Comparison of ENCODE assay signal across 8 cellular contexts in the genomic region with DNA sequence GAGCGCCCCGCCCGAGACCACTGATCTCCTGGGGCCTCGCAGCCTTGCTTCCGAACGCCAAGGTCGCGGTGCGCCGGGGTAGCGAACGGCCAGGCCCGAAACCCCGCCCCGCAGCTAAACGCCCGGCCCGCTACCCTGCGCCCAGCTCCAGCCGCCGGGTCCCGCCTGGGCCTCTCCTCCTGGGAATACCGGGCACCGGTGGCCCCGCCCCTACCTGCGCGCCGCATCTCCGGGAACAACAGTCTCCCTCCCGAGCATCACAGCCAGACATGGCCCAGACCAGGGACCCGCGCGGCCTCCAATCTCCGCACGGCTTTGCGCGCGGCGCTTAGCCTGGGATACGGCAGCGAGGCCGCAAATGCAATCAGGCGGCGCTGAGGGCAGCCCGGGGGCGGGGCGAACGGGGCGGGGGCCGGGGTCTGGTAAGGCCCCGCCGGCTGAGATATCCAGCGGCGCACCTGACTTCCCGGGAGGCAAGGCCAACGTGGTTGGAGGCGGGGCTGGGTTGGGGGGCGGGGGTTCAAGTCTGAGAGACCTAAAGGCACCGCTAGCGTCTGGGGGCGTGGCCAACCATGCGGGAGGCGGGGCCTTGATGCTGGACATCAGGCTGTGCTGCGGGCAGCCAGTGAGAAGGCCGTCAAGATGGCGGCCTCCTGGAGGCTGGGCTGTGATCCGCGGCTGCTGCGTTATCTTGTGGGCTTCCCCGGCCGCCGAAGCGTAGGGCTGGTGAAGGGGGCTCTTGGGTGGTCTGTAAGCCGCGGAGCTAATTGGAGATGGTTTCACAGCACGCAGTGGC. TPM values are rescaled to one million over a fixed set of nuclear protein-coding genes. Genes with fewer than 3 reads are reported as not detected.
DNase-seq lines count a peak whose midpoint lies in the region; ATAC-seq, FAIRE-seq and TF ChIP-seq lines count a peak whose summit lies in the region.

Gene APIP (minus strand): TSS at position 366 of the 796 bp plus-strand sequence. CDS start 95 bp downstream, at position 271.
Gene PDHX (plus strand): TSS at position 605 of the 796 bp plus-strand sequence. CDS start 38 bp downstream, at position 643.

- H3K79me2 ChIP-seq in OCI-LY7 (ENCODE audit: insufficient read depth, low read depth, low read length) (peaks cover 47% of the 10 kb centered on the region), endothelial cell of umbilical vein (ENCODE audit: control insufficient read depth, insufficient read depth, low read length) (peaks cover 39% of the 10 kb centered on the region)

- TF ChIP-seq RAD21 in IMR-90 (IDR thresholded peaks at IDR 0.05; ENCODE audit: low read length): no peak

- H3K4me3 ChIP-seq in IMR-90 (ENCODE audit: insufficient read depth, low read depth, low read length) (peak within 1 kb of the TSS; percentile 94), OCI-LY7 (ENCODE audit: low read depth, low read length, poor library complexity, severe bottlenecking) (peak within 1 kb of the TSS; percentile 98), endothelial cell of umbilical vein (replicated peaks in 1 of 3; ENCODE audit: insufficient read depth in 1 of 3, low read depth in 1 of 3, low read length in 3 of 3) (peak within 1 kb of the TSS; percentile 67 to 89 (median 80))

- peak within 1 kb of the TSS; percentile 95 for H3K9ac ChIP-seq in IMR-90 (ENCODE audit: low read depth, low read length)
- H3K9ac ChIP-seq in endothelial cell of umbilical vein (replicated peaks; ENCODE audit: extremely low read depth, insufficient read depth, low read length): peak within 1 kb of the TSS; percentile 90

- intact Hi-C loops in IMR-90 (cut with micrococcal nuclease) (no loop called here), OCI-LY7 (cut with micrococcal nuclease; ENCODE audit: unreplicated experiment) (no loop called here), endothelial cell of umbilical vein (cut with micrococcal nuclease) (loop anchor here (1.0 to 2.0 kb wide), 2 partner anchors 61 to 107 kb away; no protein-coding TSS in a partner anchor)

- peak within 1 kb of the TSS; percentile 85 for H3K18ac ChIP-seq in IMR-90 (ENCODE audit: low read depth, low read length)

- no peaks in the 10 kb centered on the region for H4K20me1 ChIP-seq in IMR-90 (ENCODE audit: insufficient read depth, low read length)
- H4K20me1 ChIP-seq in OCI-LY7 (ENCODE audit: insufficient read depth, low read length): 0 out of 2 replicates have a peak, but pooled peaks cover 3% of the 10 kb centered on the region
- H4K20me1 ChIP-seq in endothelial cell of umbilical vein (replicated peaks; ENCODE audit: control insufficient read depth, extremely low read depth, insufficient read depth, low read length): no peaks in the 10 kb centered on the region

- no peaks in the 10 kb centered on the region for H3K36me3 ChIP-seq in IMR-90 (ENCODE audit: control insufficient read depth, insufficient read depth, low read length)
- H3K36me3 ChIP-seq in OCI-LY7 (ENCODE audit: insufficient read depth, low read length): peaks cover 35% of the 10 kb centered on the region
- H3K36me3 ChIP-seq in endothelial cell of umbilical vein (ENCODE audit: control insufficient read depth in 2 of 2, extremely low read depth in 1 of 2, insufficient read depth in 2 of 2, low read length in 2 of 2): no peaks in the 10 kb centered on the region

- CTCF ChIA-PET in IMR-90 (lab: Yijun Ruan, JAX): no interaction called here
- CTCF ChIA-PET in OCI-LY7 (lab: Charles Lee; ENCODE audit: unreplicated experiment): no interaction called here
- CTCF ChIA-PET in endothelial cell of umbilical vein (lab: Charles Lee): interaction anchor here (0.8 to 3.1 kb wide), 8 partner anchors 9 to 330 kb away, joined by 3 to 19 read pairs (median 5); no protein-coding TSS in a partner anchor

- no TSS peak for BruUV-seq in IMR-90 (replicated peaks; lab: Mats Ljungman, UMichigan)
- no TSS peak for BruUV-seq in OCI-LY7 (replicated peaks; lab: Mats Ljungman, UMichigan)
- BruUV-seq in endothelial cell of umbilical vein (replicated peaks; lab: Mats Ljungman, UMichigan): no TSS peak

- H2BK120ac ChIP-seq in IMR-90 (ENCODE audit: low read depth, low read length): peak within 1 kb of the TSS; percentile 94

- TF ChIP-seq CTCF in IMR-90 (conservative IDR thresholded peaks at IDR 0.05; ENCODE audit: low read depth, low read length) (no peak), OCI-LY7 (conservative IDR thresholded peaks at IDR 0.05; ENCODE audit: low read length) (no peak), endothelial cell of umbilical vein (IDR thresholded peaks at IDR 0.05; ENCODE audit: extremely low read depth in 1 of 2, insufficient read depth in 1 of 2, low read depth in 1 of 2, low read length in 2 of 2) (no peak)

- peaks cover 23 to 77% of the 10 kb centered on the region in 2 experiments for H3K79me1 ChIP-seq in IMR-90 (ENCODE audit: low read depth in 1 of 2, low read length in 2 of 2)

- H3K4me1 ChIP-seq in IMR-90 (ENCODE audit: control insufficient read depth, insufficient read depth, low read length) (peaks cover 7% of the 10 kb centered on the region; the same call in 1 of the 2 replicates), OCI-LY7 (ENCODE audit: insufficient read depth, low read length, poor library complexity, severe bottlenecking) (peaks cover 25% of the 10 kb centered on the region), endothelial cell of umbilical vein (ENCODE audit: control insufficient read depth, extremely low read depth, insufficient read depth, low read length) (peaks cover 15% of the 10 kb centered on the region)

- peak; percentile 89 for ATAC-seq in GM21529 (IDR thresholded peaks at IDR 0.05; ENCODE audit: unreplicated experiment)
- peak; percentile 93 for ATAC-seq in IMR-90 (ENCODE audit: low read depth)

- peak within 1 kb of the TSS; percentile 90 for H3K56ac ChIP-seq in IMR-90 (ENCODE audit: extremely low read depth, insufficient read depth, low read length)

- H3K9me2 ChIP-seq in OCI-LY7 (ENCODE audit: insufficient read depth, low read length): no peaks in the 10 kb centered on the region

- FAIRE-seq in endothelial cell of umbilical vein (lab: Jason Lieb, UNC): peak; percentile 80

- H2BK20ac ChIP-seq in IMR-90 (ENCODE audit: low read depth, low read length): no peak within 1 kb of the TSS; the same call in 1 of the 2 replicates

- POLR2A ChIA-PET in IMR-90 (lab: Charles Lee; ENCODE audit: unreplicated experiment): interaction anchor here (0.5 to 1.3 kb wide), 4 partner anchors 11 to 562 kb away, joined by 3 to 4 read pairs (median 3); no protein-coding TSS in a partner anchor
- POLR2A ChIA-PET in OCI-LY7 (lab: Charles Lee): interaction anchor here (0.6 to 1.5 kb wide), 5 partner anchors 7 to 104 kb away, joined by 3 to 7 read pairs (median 3); no protein-coding TSS in a partner anchor
- POLR2A ChIA-PET in endothelial cell of umbilical vein (lab: Charles Lee): interaction anchor here (0.6 to 1.7 kb wide), 2 partner anchors 9 to 352 kb away, joined by 5 read pairs; no protein-coding TSS in a partner anchor

- H2AK5ac ChIP-seq in IMR-90 (ENCODE audit: low read depth, low read length): peak within 1 kb of the TSS; percentile 87

- H3K23ac ChIP-seq in IMR-90 (ENCODE audit: low read depth, low read length): peak within 1 kb of the TSS; percentile 87

- TF ChIP-seq POLR2A in IMR-90 (IDR thresholded peaks at IDR 0.05; ENCODE audit: low read depth, low read length) (peak; percentile 98), endothelial cell of umbilical vein (IDR thresholded peaks at IDR 0.05; ENCODE audit: low read depth, low read length) (peak; percentile 98)

- H4K8ac ChIP-seq in IMR-90 (ENCODE audit: low read depth in 2 of 2, low read length in 2 of 2): peak within 1 kb of the TSS; percentile 66 to 96

- peak within 1 kb of the TSS; percentile 94 for H3K27ac ChIP-seq in IMR-90 (ENCODE audit: insufficient read depth, low read length)
- peak within 1 kb of the TSS; percentile 71 for H3K27ac ChIP-seq in OCI-LY7 (ENCODE audit: low read depth, low read length, poor library complexity, severe bottlenecking)
- peak within 1 kb of the TSS; percentile 88 for H3K27ac ChIP-seq in endothelial cell of umbilical vein (ENCODE audit: insufficient read depth, low read depth, low read length)

- H3K4me2 ChIP-seq in IMR-90 (ENCODE audit: low read depth, low read length) (peak within 1 kb of the TSS; percentile 92), OCI-LY7 (ENCODE audit: low read length) (peak within 1 kb of the TSS; percentile 91), endothelial cell of umbilical vein (ENCODE audit: insufficient read depth, low read length) (peak within 1 kb of the TSS; percentile 90)

- peak within 1 kb of the TSS; percentile 91 for H4K91ac ChIP-seq in IMR-90 (ENCODE audit: insufficient read depth, low read depth, low read length)

- H2BK5ac ChIP-seq in IMR-90 (ENCODE audit: low read depth, low read length, poor library complexity, severe bottlenecking): peak within 1 kb of the TSS; percentile 90

- peak within 1 kb of the TSS; percentile 29; the same call in 2 of the 3 replicates for H2BK15ac ChIP-seq in IMR-90 (ENCODE audit: low read depth, low read length)

- DNase-seq in DMS114 treated with DMSO at 0.1 percent for 48 hours (lab: John Stamatoyannopoulos, UW; ENCODE audit: unreplicated experiment): peak; percentile 73
- DNase-seq in IMR-90: peak; percentile 99
- peak; percentile 98 for DNase-seq in OCI-LY7 (ENCODE audit: low spot score)
- peak; percentile 89 for DNase-seq in activated T-cell treated with anti-CD3 and anti-CD28 coated beads for 1 hour (ENCODE audit: low read depth)
- DNase-seq in endothelial cell of umbilical vein (ENCODE audit: low read depth, low spot score): peak; percentile 98
- DNase-seq in midbrain (lab: John Stamatoyannopoulos, UW): peak; percentile 97
- DNase-seq in stimulated activated CD8-positive, alpha-beta memory T cell treated with anti-CD3 and anti-CD28 coated beads, Interleukin-15, amount 100 ng/mL, for 48 hours (ENCODE audit: low read depth in 2 of 2): peak; percentile 98 to 99

- in situ Hi-C loops in IMR-90 (cut with MboI; ENCODE audit: low sequenced_read_pairs): no loop called here

- H3K4ac ChIP-seq in IMR-90 (ENCODE audit: low read depth, low read length): peak within 1 kb of the TSS; percentile 97

- peak within 1 kb of the TSS; percentile 93 for H4K5ac ChIP-seq in IMR-90 (ENCODE audit: low read depth, low read length)

- dilution Hi-C loops in IMR-90 (cut with HindIII; ENCODE audit: low sequenced_read_pairs, unreplicated experiment) (no loop called here), endothelial cell of umbilical vein (cut with MboI; ENCODE audit: extremely low pct_ligation_motif_present, low sequenced_read_pairs) (no loop called here)

- H3K27me3 ChIP-seq in IMR-90 (ENCODE audit: control insufficient read depth, insufficient read depth, low read length): no peaks in the 10 kb centered on the region
- H3K27me3 ChIP-seq in endothelial cell of umbilical vein (ENCODE audit: control insufficient read depth in 2 of 2, insufficient read depth in 2 of 2, low read length in 2 of 2): no peaks in the 10 kb centered on the region

- peak within 1 kb of the TSS; percentile 99 for H2AFZ ChIP-seq in IMR-90 (replicated peaks; ENCODE audit: low read length, poor library complexity)
- H2AFZ ChIP-seq in OCI-LY7 (ENCODE audit: low read length): peak within 1 kb of the TSS; percentile 90
- peak within 1 kb of the TSS; percentile 95 for H2AFZ ChIP-seq in endothelial cell of umbilical vein (ENCODE audit: low read depth, low read length)

- peak within 1 kb of the TSS; percentile 99 for H3K14ac ChIP-seq in IMR-90 (replicated peaks; ENCODE audit: low read depth, low read length)

- 0% methylated on average over 17 of the region's 76 CpGs; no CpG with 5 or more reads in 1 of the 2 experiments for WGBS in IMR-90 (ENCODE audit: extremely low coverage in 2 of 2, insufficient read length in 1 of 2), 2 experiments

- H3K9me3 ChIP-seq in IMR-90 (ENCODE audit: control insufficient read depth, insufficient read depth, low read length): no peaks in the 10 kb centered on the region
- peaks cover 9% of the 10 kb centered on the region; the same call in 1 of the 2 replicates for H3K9me3 ChIP-seq in OCI-LY7 (ENCODE audit: low read length)
- H3K9me3 ChIP-seq in endothelial cell of umbilical vein (replicated peaks; ENCODE audit: control insufficient read depth, insufficient read depth, low read length): no peaks in the 10 kb centered on the region

- peak within 1 kb of the TSS; percentile 97 for H2AK9ac ChIP-seq in IMR-90 (replicated peaks; ENCODE audit: low read depth, low read length, poor library complexity)

- H3K9me1 ChIP-seq in IMR-90 (ENCODE audit: insufficient read depth, low read length) (no peaks in the 10 kb centered on the region; the same call in 1 of the 2 replicates), endothelial cell of umbilical vein (replicated peaks; ENCODE audit: control insufficient read depth, extremely low read depth, insufficient read depth, low read length) (no peaks in the 10 kb centered on the region)

RNA-seq across cellular contexts. Expression of gene APIP, which starts in this region (rescaled TPM):
- total RNA-seq in IMR-90 (2012; rRNA removed): 9.9 and 23.1 TPM in 2 replicates
- polyA plus RNA-seq in IMR-90 (2012; rRNA removed): 13.9 and 16.6 TPM in 2 replicates
- polyA plus RNA-seq in IMR-90 (2012; cell fraction: cytosol; rRNA removed): 3.9 and 4.0 TPM in 2 replicates
- polyA plus RNA-seq in IMR-90 (2012; cell fraction: nucleus; rRNA removed; ENCODE audit: low replicate concordance): 1.5 and 13.2 TPM in 2 replicates
- total RNA-seq in OCI-LY7 (2014; rRNA removed; shearing (Covaris generic)): 40.7 and 56.7 TPM in 2 replicates
- total RNA-seq in OCI-LY7 (2022): 66.2 and 66.3 TPM in 2 replicates
- 25.9 and 26.9 TPM in 2 replicates for total RNA-seq in endothelial cell of umbilical vein
- 5.1 and 10.0 TPM in 2 replicates for polyA plus RNA-seq in endothelial cell of umbilical vein
- polyA plus RNA-seq in endothelial cell of umbilical vein (2011; cell fraction: cytosol; rRNA removed): 17.3 and 17.4 TPM in 2 replicates
- 18.1 and 25.2 TPM in 2 replicates for polyA plus RNA-seq in endothelial cell of umbilical vein (2011; cell fraction: nucleus; rRNA removed)
- 21.7 and 26.6 TPM in 2 replicates for polyA plus RNA-seq in endothelial cell of umbilical vein (2012)
- polyA minus RNA-seq in endothelial cell of umbilical vein: 2.0 and 2.5 TPM in 2 replicates
- polyA minus RNA-seq in endothelial cell of umbilical vein (2011; cell fraction: cytosol; rRNA and poly(A)+ RNA removed): 9.0 TPM
- polyA minus RNA-seq in endothelial cell of umbilical vein (2011; cell fraction: nucleus; rRNA and poly(A)+ RNA removed): 2.5 and 3.0 TPM in 2 replicates

RNA-seq across cellular contexts. Expression of gene PDHX, which starts in this region (rescaled TPM):
- total RNA-seq in IMR-90 (2012; rRNA removed) (26.7 and 37.2 TPM in 2 replicates), OCI-LY7 (2022) (43.4 and 50.9 TPM in 2 replicates), endothelial cell of umbilical vein (30.5 and 33.2 TPM in 2 replicates)
- polyA plus RNA-seq in IMR-90 (2012; rRNA removed) (18.6 and 19.8 TPM in 2 replicates), endothelial cell of umbilical vein (8.2 and 10.5 TPM in 2 replicates)
- polyA plus RNA-seq in IMR-90 (2012; cell fraction: cytosol; rRNA removed): 6.4 and 6.9 TPM in 2 replicates
- polyA plus RNA-seq in IMR-90 (2012; cell fraction: nucleus; rRNA removed; ENCODE audit: low replicate concordance): 5.5 and 20.4 TPM in 2 replicates
- total RNA-seq in OCI-LY7 (2014; rRNA removed; shearing (Covaris generic)): 18.0 and 19.6 TPM in 2 replicates
- polyA plus RNA-seq in endothelial cell of umbilical vein (2011; cell fraction: cytosol; rRNA removed): 15.0 and 16.2 TPM in 2 replicates
- 20.0 and 23.9 TPM in 2 replicates for polyA plus RNA-seq in endothelial cell of umbilical vein (2011; cell fraction: nucleus; rRNA removed)
- polyA plus RNA-seq in endothelial cell of umbilical vein (2012): 22.3 and 31.7 TPM in 2 replicates
- 14.5 and 17.0 TPM in 2 replicates for polyA minus RNA-seq in endothelial cell of umbilical vein
- 34.2 TPM for polyA minus RNA-seq in endothelial cell of umbilical vein (2011; cell fraction: cytosol; rRNA and poly(A)+ RNA removed)
- 21.1 and 31.0 TPM in 2 replicates for polyA minus RNA-seq in endothelial cell of umbilical vein (2011; cell fraction: nucleus; rRNA and poly(A)+ RNA removed)

Comparison
In these comparisons a context has a peak if more than half of its experiments do, and no peak if none do; other contexts are left out.
1. Peak in every context shown above with its lines: DNase-seq, ATAC-seq, H3K4me3 ChIP-seq and H3K27ac ChIP-seq.